1 cellular context compared by ENCODE assay signal in the genomic region with DNA sequence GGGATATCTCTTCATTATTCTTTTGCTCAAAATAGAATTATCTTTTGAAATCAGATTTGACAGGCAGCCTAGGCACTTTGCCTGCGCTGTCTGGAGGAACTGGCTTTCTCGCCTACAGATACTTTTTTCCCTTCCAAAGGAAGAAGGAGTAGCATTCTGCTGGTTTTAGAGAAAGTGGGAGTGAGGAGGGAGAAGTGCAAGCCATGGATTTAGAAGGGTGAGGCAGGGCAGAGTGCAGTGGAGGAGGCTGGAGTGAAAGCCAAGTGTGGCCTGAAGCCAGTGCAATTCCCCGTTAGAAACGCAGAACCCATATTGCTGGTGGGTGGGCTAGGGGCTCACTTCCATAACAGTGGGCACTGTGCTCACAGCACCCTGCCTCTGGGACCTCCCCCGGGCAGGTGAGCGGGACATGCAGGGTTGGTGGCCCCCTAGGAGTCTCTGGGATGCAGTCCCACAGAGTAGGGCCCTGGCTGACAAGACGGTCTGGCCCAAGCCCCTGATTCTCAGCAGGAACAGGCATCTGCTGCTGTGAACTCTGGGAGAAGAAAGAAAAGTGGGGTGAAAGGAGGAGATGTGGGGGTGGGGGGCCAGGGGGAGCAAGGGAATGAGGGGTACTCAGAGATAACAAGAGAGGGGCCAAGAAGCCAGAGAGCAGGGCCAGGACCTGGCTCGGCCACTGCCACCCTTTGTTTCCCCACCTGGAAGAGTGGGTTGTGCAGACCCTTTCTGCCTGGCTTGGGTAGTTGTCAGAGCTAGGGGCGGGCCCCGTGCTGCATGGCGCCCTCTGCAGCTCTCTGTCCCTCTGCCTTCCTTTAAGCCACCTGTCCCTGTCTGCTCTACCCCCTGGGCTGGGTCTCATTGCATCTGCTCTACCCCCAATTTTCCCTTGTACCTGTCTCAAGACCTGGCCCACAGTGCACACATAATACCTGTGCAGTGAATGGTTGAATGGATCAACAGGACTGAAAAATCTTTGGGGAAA.
TF ChIP-seq lines count a peak whose summit lies in the region.

No MANE protein-coding gene starts in this region.

TF ChIP-seq in WTC11, 78 proteins besides CTCF, POLR2A, EP300 and RAD21:
- TF ChIP-seq, protein P1, sequence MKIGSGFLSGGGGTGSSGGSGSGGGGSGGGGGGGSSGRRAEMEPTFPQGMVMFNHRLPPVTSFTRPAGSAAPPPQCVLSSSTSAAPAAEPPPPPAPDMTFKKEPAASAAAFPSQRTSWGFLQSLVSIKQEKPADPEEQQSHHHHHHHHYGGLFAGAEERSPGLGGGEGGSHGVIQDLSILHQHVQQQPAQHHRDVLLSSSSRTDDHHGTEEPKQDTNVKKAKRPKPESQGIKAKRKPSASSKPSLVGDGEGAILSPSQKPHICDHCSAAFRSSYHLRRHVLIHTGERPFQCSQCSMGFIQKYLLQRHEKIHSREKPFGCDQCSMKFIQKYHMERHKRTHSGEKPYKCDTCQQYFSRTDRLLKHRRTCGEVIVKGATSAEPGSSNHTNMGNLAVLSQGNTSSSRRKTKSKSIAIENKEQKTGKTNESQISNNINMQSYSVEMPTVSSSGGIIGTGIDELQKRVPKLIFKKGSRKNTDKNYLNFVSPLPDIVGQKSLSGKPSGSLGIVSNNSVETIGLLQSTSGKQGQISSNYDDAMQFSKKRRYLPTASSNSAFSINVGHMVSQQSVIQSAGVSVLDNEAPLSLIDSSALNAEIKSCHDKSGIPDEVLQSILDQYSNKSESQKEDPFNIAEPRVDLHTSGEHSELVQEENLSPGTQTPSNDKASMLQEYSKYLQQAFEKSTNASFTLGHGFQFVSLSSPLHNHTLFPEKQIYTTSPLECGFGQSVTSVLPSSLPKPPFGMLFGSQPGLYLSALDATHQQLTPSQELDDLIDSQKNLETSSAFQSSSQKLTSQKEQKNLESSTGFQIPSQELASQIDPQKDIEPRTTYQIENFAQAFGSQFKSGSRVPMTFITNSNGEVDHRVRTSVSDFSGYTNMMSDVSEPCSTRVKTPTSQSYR (CRISPR knock-in tag; IDR thresholded peaks at IDR 0.05), result no peak
- 0 out of 2 replicates have a peak, but pooled peaks have one; percentile 19 for TF ChIP-seq SP1 (CRISPR knock-in tag; conservative IDR thresholded peaks at IDR 0.05)
- TF ChIP-seq, protein P2, sequence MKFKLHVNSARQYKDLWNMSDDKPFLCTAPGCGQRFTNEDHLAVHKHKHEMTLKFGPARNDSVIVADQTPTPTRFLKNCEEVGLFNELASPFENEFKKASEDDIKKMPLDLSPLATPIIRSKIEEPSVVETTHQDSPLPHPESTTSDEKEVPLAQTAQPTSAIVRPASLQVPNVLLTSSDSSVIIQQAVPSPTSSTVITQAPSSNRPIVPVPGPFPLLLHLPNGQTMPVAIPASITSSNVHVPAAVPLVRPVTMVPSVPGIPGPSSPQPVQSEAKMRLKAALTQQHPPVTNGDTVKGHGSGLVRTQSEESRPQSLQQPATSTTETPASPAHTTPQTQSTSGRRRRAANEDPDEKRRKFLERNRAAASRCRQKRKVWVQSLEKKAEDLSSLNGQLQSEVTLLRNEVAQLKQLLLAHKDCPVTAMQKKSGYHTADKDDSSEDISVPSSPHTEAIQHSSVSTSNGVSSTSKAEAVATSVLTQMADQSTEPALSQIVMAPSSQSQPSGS (CRISPR knock-in tag; IDR thresholded peaks at IDR 0.05; ENCODE audit: borderline replicate concordance, low read depth), result no peak
